22 cellular contexts compared by ENCODE assay signal in genomic region chr18:62702259-62702658, GRCh38. TPM values are rescaled to one million over a fixed set of nuclear protein-coding genes. Genes with fewer than 3 reads are reported as not detected.
DNase-seq lines count a peak whose midpoint lies in the region; ATAC-seq, FAIRE-seq and TF ChIP-seq lines count a peak whose summit lies in the region.
"Had no signal": no experiment of that assay in that cellular context is flagged by ENCODE, and none has a peak within 500 bp of the region (broad histone marks: within the 10 kb centered on the region; RNA-seq: fewer than 3 reads in every experiment).

No MANE protein-coding gene starts in this region.

- H3K4me1 ChIP-seq in K562 (replicated peaks in 1 of 2; ENCODE audit: control insufficient read depth in 2 of 2, insufficient read depth in 2 of 2, low read length in 2 of 2) (no peaks in the 10 kb centered on the region; a peak in 1 of 5 replicates), upper lobe of right lung (no peaks in the 10 kb centered on the region)
- H3K4me1 ChIP-seq: breast epithelium, left lung had no signal

- WGBS in K562 (ENCODE audit: insufficient coverage, low coverage, missing lambda C conversion rate), result 50% methylated on average over 9 of the region's 9 CpGs

- FAIRE-seq in K562 (lab: Jason Lieb, UNC), result no peak
- FAIRE-seq: A204.1 had no signal

- H3K4me3 ChIP-seq in K562 (no peak overlapping the region), upper lobe of right lung (no peak overlapping the region)
- H3K4me3 ChIP-seq: breast epithelium, coronary artery, left lung had no signal

- TF ChIP-seq CTCF in K562 (IDR thresholded peaks at IDR 0.05 in 2 of 3, conservative IDR thresholded peaks at IDR 0.05 in 1 of 3; ENCODE audit: insufficient read depth in 2 of 3, low read depth in 1 of 3, low read length in 3 of 3), result no peak
- TF ChIP-seq CTCF in upper lobe of right lung (IDR thresholded peaks at IDR 0.05), result no peak

- in situ Hi-C loops in K562 (cut with MboI), result no loop called here

- TF ChIP-seq RAD21 in K562 (CRISPR knock-in tag; conservative IDR thresholded peaks at IDR 0.05 in 1 of 2, IDR thresholded peaks at IDR 0.05 in 1 of 2), result no peak

- BruUV-seq in K562 (replicated peaks; lab: Mats Ljungman, UMichigan), result no TSS peak

- no peak overlapping the region for H3K27ac ChIP-seq in K562 (ENCODE audit: extremely low read depth, low read depth, low read length)
- no peak overlapping the region for H3K27ac ChIP-seq in upper lobe of right lung
- H3K27ac ChIP-seq: breast epithelium, coronary artery, left lung had no signal

- H3K9me1 ChIP-seq in K562 (ENCODE audit: control insufficient read depth, insufficient read depth, low read length), result no peaks in the 10 kb centered on the region

- TF ChIP-seq EP300 in K562 (IDR thresholded peaks at IDR 0.05; ENCODE audit: low read length), result no peak

- POLR2A ChIA-PET in K562 (lab: Yijun Ruan, JAX), result interaction anchor here (0.9 kb wide), 1 partner anchor 8 kb away, joined by 5 read pairs; no protein-coding TSS in a partner anchor

- H3K27me3 ChIP-seq in K562 (ENCODE audit: control insufficient read depth in 2 of 2, insufficient read depth in 2 of 2, low read length in 2 of 2) (no peaks in the 10 kb centered on the region), upper lobe of right lung (no peaks in the 10 kb centered on the region)
- H3K27me3 ChIP-seq: breast epithelium, left lung had no signal

- H3K9ac ChIP-seq in K562 (ENCODE audit: insufficient read depth in 1 of 2, low read depth in 2 of 2, low read length in 2 of 2), result peak overlapping the region in 1 of 2 experiments; percentile 26; a peak in 1 of 4 replicates

- H3K9me3 ChIP-seq in K562 (replicated peaks; ENCODE audit: control insufficient read depth, insufficient read depth, low read depth, low read length) (no peaks in the 10 kb centered on the region), upper lobe of right lung (no peaks in the 10 kb centered on the region)
- H3K9me3 ChIP-seq: breast epithelium, left lung had no signal

- H3K4me2 ChIP-seq in K562 (ENCODE audit: insufficient read depth, low read length), result no peak overlapping the region

- ATAC-seq in K562 (no peak), upper lobe of right lung (peak; percentile 27)
- ATAC-seq: left lung, Right ventricle myocardium inferior, WTC11 had no signal

- H4K20me1 ChIP-seq in K562 (replicated peaks; ENCODE audit: control insufficient read depth, insufficient read depth, low read length), result no peaks in the 10 kb centered on the region

- TF ChIP-seq POLR2A in K562 (conservative IDR thresholded peaks at IDR 0.05), result no peak

- intact Hi-C loops in K562 (cut with micrococcal nuclease) (no loop called here), upper lobe of right lung (cut with DNase I) (no loop called here), posterior vena cava (cut with DNase I) (no loop called here)

- CTCF ChIA-PET in K562 (lab: Yijun Ruan, JAX; ENCODE audit: low intra/inter-chr PET ratio), result no interaction called here

- H2AFZ ChIP-seq in K562 (ENCODE audit: low read depth, low read length), result peak overlapping the region; percentile 70; the same call in 1 of the 2 replicates

- DNase-seq in SKM-1 treated with dmso at 0.1 percent for 144 hours (lab: John Stamatoyannopoulos, UW; ENCODE audit: unreplicated experiment) (peak; percentile 18), SKM-1 (lab: John Stamatoyannopoulos, UW; ENCODE audit: unreplicated experiment) (no peak), NAMALWA (ENCODE audit: low spot score) (peak; percentile 38), K562 (ENCODE audit: extremely low read depth in 1 of 4, low spot score in 3 of 4) (no peak), upper lobe of right lung (no peak), posterior vena cava (ENCODE audit: low spot score) (no peak), activated T-cell treated with anti-CD3 and anti-CD28 coated beads for 4 hours (no peak), NCI-H1092 (lab: John Stamatoyannopoulos, UW) (no peak)
- DNase-seq: activated CD4-positive, alpha-beta T cell treated with anti-CD3 and anti-CD28 coated beads, Interleukin-2, amount 50 U/mL, for 48 hours; Calu3; glutamatergic neuron; HFFc6; IMR-90; left lung; NCI-H1417 treated with DMSO at 0.1 percent for 48 hours; NCI-H524 treated with DMSO at 0.1 percent for 48 hours; stimulated activated CD4-positive, alpha-beta T cell treated with anti-CD3 and anti-CD28 coated beads, Interleukin-4, amount 100 ng/mL, for 4 hours had no signal

- H3K36me3 ChIP-seq in K562 (ENCODE audit: control insufficient read depth, insufficient read depth, low read length), result no peaks in the 10 kb centered on the region
- no peaks in the 10 kb centered on the region for H3K36me3 ChIP-seq in upper lobe of right lung
- H3K36me3 ChIP-seq: breast epithelium, left lung had no signal

- H3K79me2 ChIP-seq in K562 (ENCODE audit: control insufficient read depth, insufficient read depth, low read length), result no peaks in the 10 kb centered on the region

TF ChIP-seq in K562, 482 proteins besides CTCF, POLR2A, EP300 and RAD21:
- TF ChIP-seq PTTG1 (tag; IDR thresholded peaks at IDR 0.05; ENCODE audit: low read depth) (no peak), ZNF146 (CRISPR knock-in tag; IDR thresholded peaks at IDR 0.05; ENCODE audit: unreplicated experiment) (no peak), ZNF57 (CRISPR knock-in tag; IDR thresholded peaks at IDR 0.05) (no peak), DEAF1 (CRISPR knock-in tag; IDR thresholded peaks at IDR 0.05) (no peak), SIN3B (IDR thresholded peaks at IDR 0.05; ENCODE audit: low read depth) (no peak)

RNA-seq across cellular contexts. Expression of gene PHLPP1, which starts 13.1 kb away (rescaled TPM):
- total RNA-seq in K562 (2011; cell fraction: chromatin; rRNA removed; ENCODE audit: low replicate concordance), result 30.9 and 39.4 TPM in 2 replicates
- total RNA-seq in K562 (2011; cell fraction: nucleolus; rRNA removed), result 13.0 and 15.7 TPM in 2 replicates
- 12.4 and 12.5 TPM in 2 replicates for total RNA-seq in K562 (2011; cell fraction: nucleoplasm; rRNA removed)
- 4.9 and 5.8 TPM in 2 replicates for total RNA-seq in K562 (2014; rRNA removed)
- 4.5 and 4.6 TPM in 2 replicates for total RNA-seq in K562 (2014; rRNA removed; fragmentation: Illumina TruSeq; extraction: Trizol)
- total RNA-seq in K562 (2015; rRNA removed; fragmentation: Illumina TruSeq; extraction: Trizol), result 4.5 and 5.9 TPM in 2 replicates
- 7.6 and 9.0 TPM in 2 replicates for total RNA-seq in K562 (2021)
- 3.4 and 6.0 TPM in 2 replicates for polyA plus RNA-seq in K562 (2011; rRNA removed)
- 3.4 and 4.6 TPM in 2 replicates for polyA plus RNA-seq in K562 (2011; cell fraction: cytosol; rRNA removed)
- 5.6 and 7.3 TPM in 2 replicates for polyA plus RNA-seq in K562 (2011; cell fraction: nucleus; rRNA removed)
- 5.3 and 5.6 TPM in 2 replicates for polyA plus RNA-seq in K562 (2012)
- 4.8 and 7.2 TPM in 2 replicates for polyA plus RNA-seq in K562 (2014; fragmentation: Illumina TruSeq; extraction: Trizol)
- under 1 TPM; 0.56 TPM for polyA plus RNA-seq in K562 (2014; fragmentation: Nextera tagmentation; extraction: Ambion mirVana)
- polyA plus RNA-seq in K562 (2014; rRNA removed), result 2.6 and 2.8 TPM in 2 replicates
- 20.7 and 42.8 TPM in 2 replicates for polyA minus RNA-seq in K562 (2011; rRNA and poly(A)+ RNA removed)
- polyA minus RNA-seq in K562 (2011; cell fraction: cytosol; rRNA and poly(A)+ RNA removed), result 11.4 and 14.5 TPM in 2 replicates
- 10.1 and 27.2 TPM in 2 replicates for polyA minus RNA-seq in K562 (2011; cell fraction: nucleus; rRNA and poly(A)+ RNA removed)
- total RNA-seq in upper lobe of right lung, result 11.9 TPM
- 10 to 100 TPM in 1 of 2 donors, 1 to 10 TPM in 1; 7.8 to 11.4 TPM for total RNA-seq in posterior vena cava

Comparison
In these comparisons a context has a peak if more than half of its experiments do, and no peak if none do; other contexts are left out.
1. DNase-seq: peak in SKM-1 treated with dmso at 0.1 percent for 144 hours (single experiment) and NAMALWA (single experiment); none in SKM-1 (single experiment), K562 (0 of 4), upper lobe of right lung (single experiment), posterior vena cava (single experiment), activated T-cell treated with anti-CD3 and anti-CD28 coated beads for 4 hours (single experiment) and NCI-H1092 (single experiment).